ENCODE assay signal across 16 cellular contexts in genomic region chr17:13576661-13577526, GRCh38. TPM values are rescaled to one million over a fixed set of nuclear protein-coding genes. Genes with fewer than 3 reads are reported as not detected.
A peak's percentile ranks its signal among the peaks of the same experiment; 100 is the strongest.
DNase-seq lines count a peak whose midpoint lies in the region; ATAC-seq and TF ChIP-seq lines count a peak whose summit lies in the region.
"Had no signal": no experiment of that assay in that cellular context is flagged by ENCODE, and none has a peak within 500 bp of the region (broad histone marks: within the 10 kb centered on the region; RNA-seq: fewer than 3 reads in every experiment).

No MANE protein-coding gene starts in this region.

- peaks cover 10% of the 10 kb centered on the region; the same call in 1 of the 2 replicates for H3K79me2 ChIP-seq in PC-3 (ENCODE audit: low read length)
- H3K79me2 ChIP-seq: parathyroid adenoma had no signal

- no peak overlapping the region for H3K4me2 ChIP-seq in PC-3 (ENCODE audit: low read length)

- intact Hi-C loops in PC-3 (cut with micrococcal nuclease), result no loop called here

- H3K9me3 ChIP-seq in PC-3 (ENCODE audit: low read length), result no peaks in the 10 kb centered on the region
- H3K9me3 ChIP-seq: sigmoid colon had no signal

- no peak overlapping the region for H2AFZ ChIP-seq in PC-3 (ENCODE audit: low read length)
- H2AFZ ChIP-seq: parathyroid adenoma had no signal

- TF ChIP-seq CTCF in AG09309 (IDR thresholded peaks at IDR 0.05; ENCODE audit: control insufficient read depth, insufficient read depth, low read depth, low read length, missing control alignments) (peak; percentile 4), PC-3 (conservative IDR thresholded peaks at IDR 0.05; ENCODE audit: low read depth, low read length) (peak; percentile 57), fibroblast of pulmonary artery (IDR thresholded peaks at IDR 0.05; ENCODE audit: low read length, missing control alignments) (peak; percentile 11)

- H3K9ac ChIP-seq in PC-3 (ENCODE audit: low read length), result no peak overlapping the region
- H3K9ac ChIP-seq: parathyroid adenoma had no signal

- no peaks in the 10 kb centered on the region for H3K9me2 ChIP-seq in PC-3 (replicated peaks; ENCODE audit: low read length)

- H3K27ac ChIP-seq in PC-3 (ENCODE audit: low read length), result no peak overlapping the region
- H3K27ac ChIP-seq: dorsolateral prefrontal cortex, parathyroid adenoma, sigmoid colon had no signal

- ATAC-seq in PC-3 (no peak), HG03139 (IDR thresholded peaks at IDR 0.05; ENCODE audit: unreplicated experiment) (no peak), GM21723 (IDR thresholded peaks at IDR 0.05; ENCODE audit: unreplicated experiment) (no peak), HG03095 (IDR thresholded peaks at IDR 0.05; ENCODE audit: unreplicated experiment) (no peak)
- ATAC-seq: activated CD8-positive, alpha-beta memory T cell treated with anti-CD3 and anti-CD28 coated beads, Interleukin-2, amount 10 ng/mL, durations not matched to agents 7 days and 5 days had no signal

- H4K20me1 ChIP-seq in PC-3 (ENCODE audit: low read length), result no peaks in the 10 kb centered on the region

- DNase-seq in AG09309 (ENCODE audit: low read depth) (no peak), HT-29 (ENCODE audit: low spot score) (peak; percentile 7), PC-3 (peak; percentile 50), fibroblast of pulmonary artery (ENCODE audit: low read depth) (no peak), NCI-H526 (lab: John Stamatoyannopoulos, UW) (no peak)
- DNase-seq: activated CD8-positive, alpha-beta memory T cell treated with anti-CD3 and anti-CD28 coated beads, Interleukin-2, amount 10 ng/mL, durations not matched to agents 7 days and 5 days; dorsolateral prefrontal cortex; GDM1; head of caudate nucleus; NCI-H1048; NCI-H510A; sigmoid colon had no signal

- CTCF ChIA-PET in PC-3 (lab: Charles Lee), result no interaction called here

- H3K4me3 ChIP-seq in AG09309 (ENCODE audit: control insufficient read depth, low read depth, low read length) (no peak overlapping the region), PC-3 (ENCODE audit: low read length) (no peak overlapping the region), fibroblast of pulmonary artery (replicated peaks; ENCODE audit: low read depth, low read length) (no peak overlapping the region)
- H3K4me3 ChIP-seq: dorsolateral prefrontal cortex, sigmoid colon had no signal

- no peaks in the 10 kb centered on the region for H3K27me3 ChIP-seq in PC-3 (ENCODE audit: low read length)
- H3K27me3 ChIP-seq: sigmoid colon had no signal

- H3K36me3 ChIP-seq in PC-3 (ENCODE audit: low read depth, low read length), result no peaks in the 10 kb centered on the region
- H3K36me3 ChIP-seq: sigmoid colon had no signal

- POLR2A ChIA-PET in PC-3 (lab: Charles Lee; ENCODE audit: unreplicated experiment), result no interaction called here

- 0 out of 2 replicates have a peak, but pooled peaks cover 1% of the 10 kb centered on the region for H3K4me1 ChIP-seq in PC-3 (ENCODE audit: insufficient read depth, low read length)
- H3K4me1 ChIP-seq: parathyroid adenoma, sigmoid colon had no signal

- BruUV-seq in PC-3 (replicated peaks; lab: Mats Ljungman, UMichigan), result no TSS peak

- no peaks in the 10 kb centered on the region for H3F3A ChIP-seq in PC-3 (ENCODE audit: low read length, unreplicated experiment)

RNA-seq across cellular contexts. Expression of gene HS3ST3A1, which starts 24.8 kb away (rescaled TPM):
- not detected in 2 replicates for total RNA-seq in HT-29 (2014; rRNA removed; shearing (Covaris generic))
- 47.6 and 65.4 TPM in 2 replicates for total RNA-seq in PC-3 (2014; rRNA removed)

Comparison
In these comparisons a context has a peak if more than half of its experiments do, and no peak if none do; other contexts are left out.
1. DNase-seq: peak in HT-29 (single experiment) and PC-3 (single experiment); none in AG09309 (single experiment), fibroblast of pulmonary artery (single experiment) and NCI-H526 (0 of 2).
2. CTCF ChIP-seq: peak in every context shown above with its lines; median percentile 57 in PC-3; 11 in fibroblast of pulmonary artery; 4 in AG09309.
3. RNA of gene HS3ST3A1, which starts 24.8 kb away (total RNA-seq): 47.6 to 65.4 TPM in PC-3; not detected in HT-29; every median in the first group is over 10 times any median in the second.